21 cellular contexts compared by ENCODE assay signal in the genomic region with DNA sequence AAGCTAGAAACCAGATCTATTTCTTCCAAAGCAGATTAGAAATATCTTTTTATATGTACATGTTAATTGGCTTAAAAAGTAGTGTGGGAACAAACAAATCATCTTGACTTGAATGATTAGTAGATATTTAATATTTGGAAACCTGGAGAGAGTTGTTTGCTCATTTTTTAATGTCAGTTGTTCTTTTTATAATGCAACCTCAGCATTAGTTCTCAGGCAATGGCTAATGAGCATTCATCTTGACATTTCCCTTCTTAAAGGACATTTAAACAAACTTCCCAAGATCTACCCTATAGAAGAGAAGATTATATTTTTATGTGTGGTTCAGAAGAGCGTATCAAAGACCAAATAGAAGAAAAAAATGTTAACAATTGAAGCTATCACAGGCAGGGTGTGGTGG.
DNase-seq lines count a peak whose midpoint lies in the region; ATAC-seq, FAIRE-seq and TF ChIP-seq lines count a peak whose summit lies in the region.
"Had no signal": no experiment of that assay in that cellular context is flagged by ENCODE, and none has a peak within 500 bp of the region (broad histone marks: within the 10 kb centered on the region; RNA-seq: fewer than 3 reads in every experiment).

No MANE protein-coding gene starts in this region.

- TF ChIP-seq CTCF in A549 (IDR thresholded peaks at IDR 0.05) (no peak), IMR-90 (conservative IDR thresholded peaks at IDR 0.05; ENCODE audit: low read depth, low read length) (no peak), glutamatergic neuron (IDR thresholded peaks at IDR 0.05; ENCODE audit: partially characterized antibody, unreplicated experiment) (no peak)

- H3K27me3 Mint-ChIP-seq in glutamatergic neuron (ENCODE audit: unreplicated experiment) = no peaks in the 10 kb centered on the region
- H3K27me3 Mint-ChIP-seq: B cell; CD4-positive, alpha-beta T cell had no signal

- no peak for TF ChIP-seq RAD21 in A549 (conservative IDR thresholded peaks at IDR 0.05 in 1 of 2, IDR thresholded peaks at IDR 0.05 in 1 of 2)
- TF ChIP-seq RAD21 in IMR-90 (IDR thresholded peaks at IDR 0.05; ENCODE audit: low read length) = no peak

- ATAC-seq in A549 = no peak
- ATAC-seq in IMR-90 (ENCODE audit: low read depth) = no peak
- ATAC-seq: CD8-positive, alpha-beta T cell had no signal

- H3K4me2 ChIP-seq in A549 (no peak overlapping the region), IMR-90 (ENCODE audit: low read depth, low read length) (no peak overlapping the region)
- H3K4me2 ChIP-seq: BLaER1 treated with 17β-estradiol and CSF1 and Interleukin-3, amounts not matched to agents 10 nM and 100 nM had no signal

- no peak overlapping the region for H2BK20ac ChIP-seq in IMR-90 (ENCODE audit: low read depth, low read length)

- no peaks in the 10 kb centered on the region for H4K20me1 ChIP-seq in IMR-90 (ENCODE audit: insufficient read depth, low read length)
- H4K20me1 ChIP-seq: BLaER1 treated with 17β-estradiol and CSF1 and Interleukin-3, amounts not matched to agents 10 nM and 100 nM had no signal

- H3K9me1 ChIP-seq in IMR-90 (ENCODE audit: insufficient read depth, low read length) = no peaks in the 10 kb centered on the region

- no peaks in the 10 kb centered on the region for H3K4me1 ChIP-seq in A549
- H3K4me1 ChIP-seq in IMR-90 (ENCODE audit: control insufficient read depth, insufficient read depth, low read length) = no peaks in the 10 kb centered on the region
- H3K4me1 ChIP-seq: BLaER1 treated with 17β-estradiol and CSF1 and Interleukin-3, amounts not matched to agents 10 nM and 100 nM; Caco-2 had no signal

- H3K4ac ChIP-seq in IMR-90 (ENCODE audit: low read depth, low read length) = no peak overlapping the region

- intact Hi-C loops in IMR-90 (cut with micrococcal nuclease) = no loop called here

- dilution Hi-C loops in IMR-90 (cut with HindIII; ENCODE audit: low sequenced_read_pairs, unreplicated experiment) = no loop called here

- no peak overlapping the region for H3K14ac ChIP-seq in IMR-90 (replicated peaks; ENCODE audit: low read depth, low read length)

- H3K9me3 ChIP-seq in A549 (no peaks in the 10 kb centered on the region), IMR-90 (ENCODE audit: control insufficient read depth, insufficient read depth, low read length) (no peaks in the 10 kb centered on the region)
- H3K9me3 ChIP-seq: BLaER1 treated with 17β-estradiol and CSF1 and Interleukin-3, amounts not matched to agents 10 nM and 100 nM; Caco-2 had no signal

- no peak overlapping the region for H2BK5ac ChIP-seq in IMR-90 (ENCODE audit: low read depth, low read length, poor library complexity, severe bottlenecking)

- no peak for DNase-seq in A549 (ENCODE audit: low read depth in 1 of 2, low spot score in 1 of 2)
- DNase-seq in IMR-90 = no peak
- DNase-seq in glutamatergic neuron = no peak
- no peak for DNase-seq in T1000 (lab: John Stamatoyannopoulos, UW)
- DNase-seq in amygdala (lab: John Stamatoyannopoulos, UW) = no peak
- DNase-seq: 8988T; AML-193; Caco-2; Calu3; CD4-positive, alpha-beta T cell; CD8-positive, alpha-beta T cell; DMS79 treated with DMSO at 0.1 percent for 48 hours; GF-D8 had no signal

- H2BK15ac ChIP-seq in IMR-90 (ENCODE audit: low read depth, low read length) = no peak overlapping the region

- no peak overlapping the region for H3K4me3 ChIP-seq in A549
- H3K4me3 ChIP-seq in IMR-90 (ENCODE audit: insufficient read depth, low read depth, low read length) = no peak overlapping the region
- H3K4me3 ChIP-seq: BLaER1 treated with 17β-estradiol and CSF1 and Interleukin-3, amounts not matched to agents 10 nM and 100 nM had no signal

- H3K9ac ChIP-seq in IMR-90 (ENCODE audit: low read depth, low read length) = no peak overlapping the region
- H3K9ac ChIP-seq: BLaER1 treated with 17β-estradiol and CSF1 and Interleukin-3, amounts not matched to agents 10 nM and 100 nM had no signal

- BruUV-seq in IMR-90 (replicated peaks; lab: Mats Ljungman, UMichigan) = no TSS peak

- in situ Hi-C loops in IMR-90 (cut with MboI; ENCODE audit: low sequenced_read_pairs) = no loop called here

- H3K18ac ChIP-seq in IMR-90 (ENCODE audit: low read depth, low read length) = no peak overlapping the region

- H4K91ac ChIP-seq in IMR-90 (ENCODE audit: insufficient read depth, low read depth, low read length) = no peak overlapping the region

- no peaks in the 10 kb centered on the region for H3K36me3 ChIP-seq in IMR-90 (ENCODE audit: control insufficient read depth, insufficient read depth, low read length)
- H3K36me3 ChIP-seq: BLaER1 treated with 17β-estradiol and CSF1 and Interleukin-3, amounts not matched to agents 10 nM and 100 nM had no signal

- FAIRE-seq in A549 (lab: Jason Lieb, UNC) = no peak
- FAIRE-seq: A204.1, D721Med, G401.6, GM12891, GM19239 had no signal

- no peak overlapping the region for H2AFZ ChIP-seq in IMR-90 (replicated peaks; ENCODE audit: low read length, poor library complexity)

- H2BK120ac ChIP-seq in IMR-90 (ENCODE audit: low read depth, low read length) = no peak overlapping the region

- no peak overlapping the region for H2AK9ac ChIP-seq in IMR-90 (replicated peaks; ENCODE audit: low read depth, low read length, poor library complexity)

- H3K4me3 Mint-ChIP-seq in glutamatergic neuron (ENCODE audit: unreplicated experiment) = no peak overlapping the region
- H3K4me3 Mint-ChIP-seq: B cell; CD4-positive, alpha-beta T cell; CD8-positive, alpha-beta T cell had no signal

- 20% methylated on average over 1 of the region's 1 CpG for WGBS in A549 (ENCODE audit: missing lambda C conversion rate)
- WGBS in IMR-90 (ENCODE audit: extremely low coverage in 2 of 2, insufficient read length in 1 of 2), 2 experiments = no CpG with 5 or more reads among the region's 1 CpG

- POLR2A ChIA-PET in A549 (lab: Yijun Ruan, JAX) (no interaction called here), IMR-90 (lab: Charles Lee; ENCODE audit: unreplicated experiment) (no interaction called here)

- H3K27me3 ChIP-seq in IMR-90 (ENCODE audit: control insufficient read depth, insufficient read depth, low read length) = no peaks in the 10 kb centered on the region
- H3K27me3 ChIP-seq: BLaER1 treated with 17β-estradiol and CSF1 and Interleukin-3, amounts not matched to agents 10 nM and 100 nM had no signal

- H2AK5ac ChIP-seq in IMR-90 (ENCODE audit: low read depth, low read length) = no peak overlapping the region

- peaks cover 4% of the 10 kb centered on the region for H3K36me3 Mint-ChIP-seq in glutamatergic neuron (ENCODE audit: unreplicated experiment)
- H3K36me3 Mint-ChIP-seq: CD8-positive, alpha-beta T cell had no signal

- no peak overlapping the region for H3K56ac ChIP-seq in IMR-90 (ENCODE audit: extremely low read depth, insufficient read depth, low read length)

- H3K23ac ChIP-seq in IMR-90 (ENCODE audit: low read depth, low read length) = no peak overlapping the region

- no peak overlapping the region for H4K5ac ChIP-seq in IMR-90 (ENCODE audit: low read depth, low read length)

- CTCF ChIA-PET in A549 (lab: Yijun Ruan, JAX) (interaction anchor here (0.6 kb wide), 1 partner anchor 490 kb away, joined by 3 read pairs; no protein-coding TSS in a partner anchor), IMR-90 (lab: Yijun Ruan, JAX) (interaction anchor here (0.9 kb wide), 1 partner anchor 14 kb away, joined by 3 read pairs; no protein-coding TSS in a partner anchor)

- TF ChIP-seq POLR2A in A549 (IDR thresholded peaks at IDR 0.05; ENCODE audit: low read length) (no peak), IMR-90 (IDR thresholded peaks at IDR 0.05; ENCODE audit: low read depth, low read length) (no peak)

- no peaks in the 10 kb centered on the region for H3K79me1 ChIP-seq in IMR-90 (ENCODE audit: low read depth in 1 of 2, low read length in 2 of 2)

- H3K27ac ChIP-seq in A549 (no peak overlapping the region), IMR-90 (ENCODE audit: insufficient read depth, low read length) (no peak overlapping the region)
- H3K27ac ChIP-seq: BLaER1 treated with 17β-estradiol and CSF1 and Interleukin-3, amounts not matched to agents 10 nM and 100 nM; C4-2B had no signal

- H4K8ac ChIP-seq in IMR-90 (ENCODE audit: low read depth in 2 of 2, low read length in 2 of 2) = no peak overlapping the region

- no peaks in the 10 kb centered on the region for H3K4me1 Mint-ChIP-seq in glutamatergic neuron (ENCODE audit: low read depth, unreplicated experiment)
- H3K4me1 Mint-ChIP-seq: B cell had no signal

- H3K9me3 Mint-ChIP-seq in glutamatergic neuron (ENCODE audit: unreplicated experiment) = peaks cover 2% of the 10 kb centered on the region
- H3K9me3 Mint-ChIP-seq: CD8-positive, alpha-beta T cell had no signal

- peak overlapping the region; percentile 15 for H3K27ac Mint-ChIP-seq in glutamatergic neuron (ENCODE audit: unreplicated experiment)
- H3K27ac Mint-ChIP-seq: B cell; CD4-positive, alpha-beta T cell; CD8-positive, alpha-beta T cell had no signal

- TF ChIP-seq EP300 in A549 (IDR thresholded peaks at IDR 0.05) = no peak

TF ChIP-seq in A549, 52 proteins besides CTCF, POLR2A, EP300 and RAD21:
- TF ChIP-seq NR3C1 (IDR thresholded peaks at IDR 0.05) (no peak), MAFK (IDR thresholded peaks at IDR 0.05; ENCODE audit: partially characterized antibody) (peak; percentile 64)

TF ChIP-seq in IMR-90, 13 proteins besides CTCF, POLR2A, EP300 and RAD21:
- TF ChIP-seq MAFK (IDR thresholded peaks at IDR 0.05; ENCODE audit: low read depth, low read length) = peak; percentile 65
- TF ChIP-seq, protein P1, sequence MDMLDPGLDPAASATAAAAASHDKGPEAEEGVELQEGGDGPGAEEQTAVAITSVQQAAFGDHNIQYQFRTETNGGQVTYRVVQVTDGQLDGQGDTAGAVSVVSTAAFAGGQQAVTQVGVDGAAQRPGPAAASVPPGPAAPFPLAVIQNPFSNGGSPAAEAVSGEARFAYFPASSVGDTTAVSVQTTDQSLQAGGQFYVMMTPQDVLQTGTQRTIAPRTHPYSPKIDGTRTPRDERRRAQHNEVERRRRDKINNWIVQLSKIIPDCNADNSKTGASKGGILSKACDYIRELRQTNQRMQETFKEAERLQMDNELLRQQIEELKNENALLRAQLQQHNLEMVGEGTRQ (IDR thresholded peaks at IDR 0.05; ENCODE audit: low read depth, low read length) = no peak
TF ChIP-seq in IMR-90: peak in this region for 1.
